ENCODE assay signal across 21 cellular contexts in genomic region chr1:81851217-81851616, GRCh38.
"Had no signal": no experiment of that assay in that cellular context is flagged by ENCODE, and none has a peak within 500 bp of the region (broad histone marks: within the 10 kb centered on the region; RNA-seq: fewer than 3 reads in every experiment).

No MANE protein-coding gene starts in this region.

- H3K9ac ChIP-seq: KMS-11, SK-N-SH had no signal

- DNase-seq: Kasumi-1, MM.1S, NCI-H1092 treated with DMSO at 0.1 percent for 48 hours, NCI-H1436, NCI-H187, NCI-H2029, NCI-H2081 treated with DMSO at 0.1 percent for 48 hours, NCI-H2171, NCI-H226, NCI-H446, NCI-H510A, NCI-H524 treated with DMSO at 0.1 percent for 48 hours, NCI-H69, NCI-H774, SHP77, SK-N-SH, SW 1271 had no signal

- FAIRE-seq: HTR-8/SVneo had no signal

- H3K27ac ChIP-seq: HL-60, KMS-11, RWPE1 had no signal

- H3K9me3 ChIP-seq: SK-N-SH had no signal

- H3K4me2 ChIP-seq: KMS-11, SK-N-SH had no signal
